8 cellular contexts compared by ENCODE assay signal in the genomic region with DNA sequence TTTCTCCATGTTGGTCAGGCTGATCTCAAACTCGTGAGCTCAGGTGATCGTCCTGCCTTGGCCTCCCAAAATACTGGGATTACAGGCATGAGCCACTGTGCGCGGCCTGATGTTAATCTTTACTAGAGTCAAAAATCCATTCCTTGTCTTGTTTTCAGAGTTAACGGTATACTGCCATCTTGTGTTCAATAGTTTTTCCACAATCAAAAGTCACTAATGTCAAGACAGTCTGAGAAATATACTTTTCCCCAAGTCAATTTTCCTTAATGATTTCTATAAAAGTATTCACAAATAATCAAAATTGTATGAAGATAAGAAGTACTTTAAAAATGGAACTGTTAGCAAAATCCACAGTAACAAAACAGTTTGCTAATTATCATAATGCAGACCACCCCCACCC. TPM values are rescaled to one million over a fixed set of nuclear protein-coding genes. Genes with fewer than 3 reads are reported as not detected.
DNase-seq lines count a peak whose midpoint lies in the region; TF ChIP-seq lines count a peak whose summit lies in the region.

No MANE protein-coding gene starts in this region.

- H3K27ac Mint-ChIP-seq in mesothelial cell of epicardium: no peak overlapping the region

- no peaks in the 10 kb centered on the region for H3K4me1 Mint-ChIP-seq in mesothelial cell of epicardium

- H3K27me3 Mint-ChIP-seq in mesothelial cell of epicardium (ENCODE audit: low read depth): no peaks in the 10 kb centered on the region

- no peak overlapping the region for H3K4me3 Mint-ChIP-seq in mesothelial cell of epicardium

- peaks cover 29% of the 10 kb centered on the region for H3K36me3 Mint-ChIP-seq in mesothelial cell of epicardium

- H3K9me3 Mint-ChIP-seq in mesothelial cell of epicardium: peaks cover 5% of the 10 kb centered on the region

- DNase-seq in AG09319 (ENCODE audit: extremely low read depth, low read depth) (no peak), NCI-H128 (lab: John Stamatoyannopoulos, UW; ENCODE audit: unreplicated experiment) (peak; percentile 1), brain pericyte (ENCODE audit: low read depth, low spot score) (peak; percentile 4), mesothelial cell of epicardium (ENCODE audit: low spot score in 2 of 2, unreplicated experiment in 2 of 2) (no peak), NCI-H146 treated with DMSO at 0.1 percent for 48 hours (lab: John Stamatoyannopoulos, UW; ENCODE audit: unreplicated experiment) (no peak), NCI-H2029 treated with DMSO at 0.1 percent for 48 hours (lab: John Stamatoyannopoulos, UW) (no peak)
- no peak for DNase-seq in effector CD4-positive, alpha-beta T cell

- TF ChIP-seq CTCF in AG09319 (IDR thresholded peaks at IDR 0.05; ENCODE audit: low read depth, low read length) (peak; percentile 35), GM12872 (IDR thresholded peaks at IDR 0.05; ENCODE audit: insufficient read depth, low read depth, low read length) (peak; percentile 28; the same call in 1 of the 3 replicates), mesothelial cell of epicardium (IDR thresholded peaks at IDR 0.05; ENCODE audit: unreplicated experiment) (peak; percentile 17)

RNA-seq across cellular contexts. Expression of a gene that starts 8.5 kb away (rescaled TPM):
- total RNA-seq in mesothelial cell of epicardium: 44.4 to 46.0 TPM (median 44.5 TPM) in 3 replicates

RNA-seq across cellular contexts. Expression of a gene that starts 44.3 kb away (rescaled TPM):
- total RNA-seq in mesothelial cell of epicardium: 30.6 to 34.4 TPM (median 34.0 TPM) in 3 replicates

Comparison
In these comparisons a context has a peak if more than half of its experiments do, and no peak if none do; other contexts are left out.
1. DNase-seq: peak in NCI-H128 (single experiment) and brain pericyte (single experiment); none in AG09319 (single experiment), mesothelial cell of epicardium (0 of 2), NCI-H146 treated with DMSO at 0.1 percent for 48 hours (single experiment), effector CD4-positive, alpha-beta T cell (single experiment) and NCI-H2029 treated with DMSO at 0.1 percent for 48 hours (single experiment).
2. Peak in every context shown above with its lines, with median percentiles within 50 percentile points of each other: CTCF ChIP-seq.